In the genomic region with DNA sequence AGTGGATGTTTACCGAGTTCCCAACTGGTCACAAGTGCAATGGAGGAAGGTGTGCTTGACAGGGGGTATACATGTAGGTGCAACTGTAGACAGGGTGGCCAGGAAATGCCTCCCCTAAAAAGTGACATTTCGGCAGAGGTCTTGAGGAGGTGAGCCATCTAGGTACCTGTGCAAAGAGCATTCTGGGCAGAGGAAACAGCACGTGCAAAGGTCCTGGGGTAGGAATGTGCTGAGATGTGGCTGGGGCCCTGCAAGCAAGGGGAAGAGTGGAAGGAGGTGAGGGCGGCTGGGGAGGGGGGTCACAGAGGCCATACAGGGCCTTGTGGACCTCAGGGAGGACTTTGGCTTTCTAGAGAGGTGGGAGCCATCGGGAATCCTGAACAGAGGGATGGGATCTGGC, we compare ENCODE assay signal across 1 cellular context.
TF ChIP-seq lines count a peak whose summit lies in the region.

No MANE protein-coding gene starts in this region.

TF ChIP-seq in K562, 482 proteins besides CTCF, POLR2A, EP300 and RAD21 (continued from another document):
- TF ChIP-seq MEIS2 (IDR thresholded peaks at IDR 0.05; ENCODE audit: partially characterized antibody) (no peak), KDM1A (IDR thresholded peaks at IDR 0.05) (peak in 1 of 2 experiments; percentile 39; a peak in 2 of 4 replicates)
